In the genomic region with DNA sequence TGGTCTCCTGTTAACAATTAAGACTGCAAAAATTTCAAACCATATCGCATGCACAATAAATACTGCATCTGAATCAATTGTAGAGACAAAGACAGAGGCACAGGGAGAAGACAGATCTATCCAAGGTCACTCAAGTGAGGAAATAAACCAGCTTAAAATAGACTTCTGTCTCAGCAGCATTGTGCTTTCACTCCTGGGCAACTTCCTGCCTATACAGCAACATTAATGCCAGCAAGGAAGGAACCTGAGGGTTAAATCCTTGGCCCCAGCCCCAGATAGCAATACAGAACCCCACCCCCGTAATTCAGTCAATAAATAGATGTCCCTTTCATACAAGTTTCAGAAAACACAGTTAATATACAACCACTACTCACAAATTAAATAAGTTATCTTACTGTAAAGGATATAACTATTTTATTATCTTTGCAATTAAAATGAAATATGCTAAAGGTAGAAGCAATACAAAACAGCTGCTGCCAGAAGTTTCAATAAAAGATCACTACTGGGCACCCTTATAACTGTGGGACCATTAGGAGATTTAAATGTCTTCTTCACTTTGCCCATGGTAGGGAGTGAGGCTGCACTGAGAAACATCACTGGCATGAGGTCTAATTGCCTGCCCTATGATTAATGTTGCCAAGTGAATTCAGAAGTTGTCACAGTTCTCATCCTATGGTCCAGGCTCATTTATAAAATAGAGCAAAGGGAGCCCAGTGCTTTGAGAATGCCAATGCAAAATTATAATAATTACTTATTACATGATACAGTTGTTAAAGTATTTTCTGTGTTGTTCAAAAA, we compare ENCODE assay signal across 12 cellular contexts. TPM values are rescaled to one million over a fixed set of nuclear protein-coding genes. Genes with fewer than 3 reads are reported as not detected.
DNase-seq lines count a peak whose midpoint lies in the region; ATAC-seq, FAIRE-seq and TF ChIP-seq lines count a peak whose summit lies in the region.
"Had no signal": no experiment of that assay in that cellular context is flagged by ENCODE, and none has a peak within 500 bp of the region (broad histone marks: within the 10 kb centered on the region; RNA-seq: fewer than 3 reads in every experiment).

No MANE protein-coding gene starts in this region.

- CTCF ChIA-PET in HepG2 (lab: Yijun Ruan, JAX; ENCODE audit: low intra/inter-chr PET ratio, low total read pairs): no interaction called here

- no peak overlapping the region for H3K4me2 ChIP-seq in HepG2 (ENCODE audit: low read depth, low read length)

- intact Hi-C loops in HepG2 (cut with micrococcal nuclease; ENCODE audit: unreplicated experiment): no loop called here
- intact Hi-C loops in heart left ventricle (cut with DNase I): loop anchor here in 1 of 10 donors (5.0 kb wide), 1 partner anchor 47 kb away; the partner anchor contains the start of gene CAV1

- H2AFZ ChIP-seq in HepG2 (ENCODE audit: low read length): no peak overlapping the region

- ATAC-seq in HepG2: no peak
- peak; percentile 27 for ATAC-seq in HG03469 (IDR thresholded peaks at IDR 0.05; ENCODE audit: unreplicated experiment)
- ATAC-seq in heart left ventricle: peak; percentile 74 to 77 (median 75)
- no peak for ATAC-seq in stimulated activated naive CD8-positive, alpha-beta T cell treated with anti-CD3 and anti-CD28 coated beads, Interleukin-15, Interleukin-2, amounts not matched to agents 100 U/mL and 50 U/mL, for 24 hours

- BruUV-seq in HepG2 (replicated peaks; lab: Mats Ljungman, UMichigan): no TSS peak

- no peak for FAIRE-seq in HepG2 (lab: Jason Lieb, UNC)

- DNase-seq in HepG2 (ENCODE audit: low spot score) (no peak), heart left ventricle (no peak), caudate nucleus (lab: John Stamatoyannopoulos, UW) (no peak), ecto neural progenitor cell (ENCODE audit: low spot score) (no peak)
- no peak for DNase-seq in stimulated activated naive CD8-positive, alpha-beta T cell treated with anti-CD3 and anti-CD28 coated beads, Interleukin-15, Interleukin-2, amounts not matched to agents 100 U/mL and 50 U/mL, for 24 hours
- no peak for DNase-seq in activated CD4-positive, CD25-positive, alpha-beta regulatory T cell treated with anti-CD3 and anti-CD28 coated beads, Interleukin-2, amount 50 U/mL, for 72 hours
- DNase-seq: GF-D8, NCI-H1417 treated with DMSO at 0.1 percent for 48 hours, WERI-Rb-1 had no signal

- H3K36me3 ChIP-seq in liver (ENCODE audit: control insufficient read depth in 4 of 4, insufficient read depth in 3 of 4, low read depth in 1 of 4, low read length in 3 of 4): no peaks in the 10 kb centered on the region
- H3K36me3 ChIP-seq in HepG2 (replicated peaks in 1 of 2; ENCODE audit: control insufficient read depth in 1 of 2, insufficient read depth in 2 of 2, low read length in 2 of 2): no peaks in the 10 kb centered on the region
- no peaks in the 10 kb centered on the region for H3K36me3 ChIP-seq in heart left ventricle
- H3K36me3 ChIP-seq: WERI-Rb-1 had no signal

- H3K27ac ChIP-seq in liver (ENCODE audit: low read depth in 1 of 2, low read length in 2 of 2): no peak overlapping the region
- no peak overlapping the region for H3K27ac ChIP-seq in HepG2 (ENCODE audit: extremely low read length, insufficient read depth, low read length)
- peak overlapping the region in 11 of 12 donors; percentile 11 to 74 (median 38) for H3K27ac ChIP-seq in heart left ventricle
- H3K27ac ChIP-seq in caudate nucleus (ENCODE audit: low read depth, low read length): no peak overlapping the region
- H3K27ac ChIP-seq: WERI-Rb-1 had no signal

- no peak for TF ChIP-seq CTCF in liver (IDR thresholded peaks at IDR 0.05; ENCODE audit: low read depth, low read length, missing input control)
- no peak for TF ChIP-seq CTCF in HepG2 (CRISPR knock-in tag; IDR thresholded peaks at IDR 0.05)
- no peak for TF ChIP-seq CTCF in heart left ventricle (IDR thresholded peaks at IDR 0.05)

- TF ChIP-seq POLR2A in HepG2 (IDR thresholded peaks at IDR 0.05; ENCODE audit: insufficient read depth in 1 of 2, low read depth in 2 of 2, low read length in 2 of 2): no peak
- TF ChIP-seq POLR2A in heart left ventricle (IDR thresholded peaks at IDR 0.05): no peak

- H3K9me3 ChIP-seq in liver (ENCODE audit: control insufficient read depth in 4 of 4, low read length in 3 of 4) (no peaks in the 10 kb centered on the region), HepG2 (ENCODE audit: low read length) (no peaks in the 10 kb centered on the region), heart left ventricle (no peaks in the 10 kb centered on the region)

- POLR2A ChIA-PET in HepG2 (lab: Yijun Ruan, JAX): no interaction called here

- H3K27me3 ChIP-seq in liver (ENCODE audit: control insufficient read depth in 4 of 4, insufficient read depth in 4 of 4, low read length in 3 of 4) (no peaks in the 10 kb centered on the region), HepG2 (ENCODE audit: control insufficient read depth in 1 of 2, insufficient read depth in 2 of 2, low read length in 2 of 2) (no peaks in the 10 kb centered on the region), heart left ventricle (no peaks in the 10 kb centered on the region)

- TF ChIP-seq RAD21 in liver (IDR thresholded peaks at IDR 0.05) (no peak), HepG2 (CRISPR knock-in tag; IDR thresholded peaks at IDR 0.05) (no peak)

- no peak overlapping the region for H3K9ac ChIP-seq in liver (ENCODE audit: low read depth in 1 of 2, low read length in 2 of 2)
- H3K9ac ChIP-seq in HepG2 (ENCODE audit: insufficient read depth, low read depth, low read length): no peak overlapping the region

- H3K4me1 ChIP-seq in liver (ENCODE audit: control insufficient read depth in 4 of 4, insufficient read depth in 4 of 4, low read length in 3 of 4) (peaks cover 0 to 6% (median 0%) of the 10 kb centered on the region in 4 donors), HepG2 (ENCODE audit: insufficient read depth, low read length) (no peaks in the 10 kb centered on the region), heart left ventricle (peaks cover 0 to 72% (median 48%) of the 10 kb centered on the region in 12 donors)

- H4K20me1 ChIP-seq in HepG2 (ENCODE audit: insufficient read depth, low read length): no peaks in the 10 kb centered on the region

- TF ChIP-seq EP300 in HepG2 (IDR thresholded peaks at IDR 0.05; ENCODE audit: low read depth in 2 of 2, low read length in 2 of 2): no peak
- no peak for TF ChIP-seq EP300 in HepG2 (CRISPR knock-in tag; IDR thresholded peaks at IDR 0.05; ENCODE audit: borderline replicate concordance)

- in situ Hi-C loops in HepG2 (cut with HindIII; ENCODE audit: extremely low pct_ligation_motif_present, low pct_unique_long_range_greater_than_20kb): no loop called here

- WGBS in liver: 45% methylated on average over 2 of the region's 2 CpGs
- 41% methylated on average over 2 of the region's 2 CpGs for WGBS in HepG2 (ENCODE audit: low lambda C conversion rate)
- WGBS in heart left ventricle, 4 donors: 30 to 40% (median 35%) methylated on average over 2 of the region's 2 CpGs

- H3K79me2 ChIP-seq in HepG2 (ENCODE audit: insufficient read depth, low read length): no peaks in the 10 kb centered on the region

- no peak overlapping the region for H3K4me3 ChIP-seq in liver (ENCODE audit: low read depth in 1 of 3, low read length in 3 of 3)
- no peak overlapping the region for H3K4me3 ChIP-seq in HepG2 (replicated peaks in 1 of 3; ENCODE audit: insufficient read depth in 1 of 3, low read depth in 2 of 3, low read length in 3 of 3)
- H3K4me3 ChIP-seq in heart left ventricle: no peak overlapping the region

TF ChIP-seq in liver, 16 proteins besides CTCF, POLR2A, EP300 and RAD21:
- TF ChIP-seq NR2F2 (IDR thresholded peaks at IDR 0.05): peak; percentile 41
- TF ChIP-seq YY1 (IDR thresholded peaks at IDR 0.05): no peak
- no peak for TF ChIP-seq ATF3 (IDR thresholded peaks at IDR 0.05)
TF ChIP-seq in liver: peak in this region for 1.

TF ChIP-seq in HepG2, 621 proteins besides CTCF, POLR2A, EP300 and RAD21 (continues in another document):
- TF ChIP-seq SP4 (CRISPR knock-in tag; IDR thresholded peaks at IDR 0.05): no peak

RNA-seq across cellular contexts. Expression of gene CAV1, which starts 49.4 kb away (rescaled TPM):
- 10 to 100 TPM; 11.8 to 13.4 TPM for total RNA-seq in liver
- polyA plus RNA-seq in liver: 10 to 100 TPM in 1 of 2 donors, 1 to 10 TPM in 1; 9.9 to 11.4 TPM
- not detected in 2 replicates for total RNA-seq in HepG2 (2016; rRNA removed; fragmentation: Illumina TruSeq; extraction: Trizol)
- total RNA-seq in HepG2 (2016; cell fraction: cytosol; rRNA removed; fragmentation: Illumina TruSeq; extraction: Trizol; ENCODE audit: low read depth): not detected in 2 replicates
- not detected in 2 replicates for total RNA-seq in HepG2 (2016; cell fraction: insoluble cytoplasmic fraction; rRNA removed; fragmentation: Illumina TruSeq; extraction: Trizol)
- not detected in 2 replicates for total RNA-seq in HepG2 (2016; cell fraction: membrane; rRNA removed; fragmentation: Illumina TruSeq; extraction: Trizol)
- not detected in 2 replicates for total RNA-seq in HepG2 (2016; cell fraction: nucleus; rRNA removed; fragmentation: Illumina TruSeq; extraction: Trizol)
- polyA plus RNA-seq in HepG2 (2011; rRNA removed): 0.08 and 0.40 TPM in 2 replicates
- 0.10 and 0.36 TPM in 2 replicates for polyA plus RNA-seq in HepG2 (2011; cell fraction: cytosol; rRNA removed)
- 0.10 TPM in 1 of 2 replicates, not detected in the other for polyA plus RNA-seq in HepG2 (2011; cell fraction: nucleus; rRNA removed)
- 0.13 TPM in 1 of 2 replicates, not detected in the other for polyA plus RNA-seq in HepG2 (2012)
- polyA plus RNA-seq in HepG2 (2016; cell fraction: cytosol; fragmentation: Illumina TruSeq; extraction: Trizol; ENCODE audit: low read depth): not detected in 2 replicates
- not detected in 2 replicates for polyA plus RNA-seq in HepG2 (2016; cell fraction: insoluble cytoplasmic fraction; fragmentation: Illumina TruSeq; extraction: Trizol; ENCODE audit: low read depth)
- not detected in 2 replicates for polyA plus RNA-seq in HepG2 (2016; cell fraction: membrane; fragmentation: Illumina TruSeq; extraction: Trizol; ENCODE audit: low read depth)
- not detected in 2 replicates for polyA plus RNA-seq in HepG2 (2016; cell fraction: nucleus; fragmentation: Illumina TruSeq; extraction: Trizol; ENCODE audit: insufficient read depth, low read depth)
- 31.2 TPM in 1 of 2 replicates, not detected in the other for polyA minus RNA-seq in HepG2 (2011; rRNA and poly(A)+ RNA removed; ENCODE audit: low replicate concordance)
- not detected in 2 replicates for polyA minus RNA-seq in HepG2 (2011; cell fraction: cytosol; rRNA and poly(A)+ RNA removed)
- not detected in 2 replicates for polyA minus RNA-seq in HepG2 (2011; cell fraction: nucleus; rRNA and poly(A)+ RNA removed)
- total RNA-seq in heart left ventricle: 100 to 1,000 TPM; 216 to 408 (median 281) TPM
- 100 to 1,000 TPM; 125 to 297 TPM for polyA plus RNA-seq in heart left ventricle
- polyA plus RNA-seq: neural cell had no signal

Comparison
In these comparisons a context has a peak if more than half of its experiments do, and no peak if none do; other contexts are left out.
1. H3K27ac ChIP-seq: peak in heart left ventricle (11 of 12); none in liver (0 of 2), HepG2 (single experiment) and caudate nucleus (single experiment).
2. ATAC-seq: peak in HG03469 (single experiment) and heart left ventricle (4 of 4); none in HepG2 (single experiment) and stimulated activated naive CD8-positive, alpha-beta T cell treated with anti-CD3 and anti-CD28 coated beads, Interleukin-15, Interleukin-2, amounts not matched to agents 100 U/mL and 50 U/mL, for 24 hours (single experiment).
3. RNA of gene CAV1, which starts 49.4 kb away (total RNA-seq): 216 to 408 TPM in heart left ventricle; 11.8 to 13.4 TPM in liver and not detected in HepG2; every median in the first group is over 10 times any median in the second.